In genomic region chr1:26581287-26581651, GRCh38 we compare ENCODE assay signal across 20 cellular contexts. TPM values are rescaled to one million over a fixed set of nuclear protein-coding genes. Genes with fewer than 3 reads are reported as not detected.
DNase-seq lines count a peak whose midpoint lies in the region; ATAC-seq and TF ChIP-seq lines count a peak whose summit lies in the region.
"Had no signal": no experiment of that assay in that cellular context is flagged by ENCODE, and none has a peak within 500 bp of the region (broad histone marks: within the 10 kb centered on the region; RNA-seq: fewer than 3 reads in every experiment).

No MANE protein-coding gene starts in this region.

- no peak for TF ChIP-seq POLR2A in suprapubic skin (IDR thresholded peaks at IDR 0.05)

- H3K4me3 Mint-ChIP-seq in activated naive CD8-positive, alpha-beta T cell treated with anti-CD3 and anti-CD28 coated beads, Interleukin-2, amount 10 ng/mL, durations not matched to agents 7 days and 5 days, result no peak overlapping the region
- H3K4me3 Mint-ChIP-seq in stimulated activated naive CD8-positive, alpha-beta T cell treated with anti-CD3 and anti-CD28 coated beads, Interleukin-15, Interleukin-2, amounts not matched to agents 100 ng/mL and 50 ng/mL, for 24 hours, result peak overlapping the region; percentile 76
- H3K4me3 Mint-ChIP-seq: CD4-positive, CD25-positive, alpha-beta regulatory T cell; type B pancreatic cell had no signal

- ATAC-seq in activated naive CD4-positive, alpha-beta T cell treated with anti-CD3 and anti-CD28 coated beads, Interleukin-2, amount 50 U/mL, for 72 hours, result peak in 1 of 2 donors; percentile 0
- ATAC-seq in activated naive CD8-positive, alpha-beta T cell treated with anti-CD3 and anti-CD28 coated beads, Interleukin-2, amount 10 ng/mL, durations not matched to agents 7 days and 5 days (ENCODE audit: low read depth), result peak; percentile 11
- no peak for ATAC-seq in GM21390 (IDR thresholded peaks at IDR 0.05; ENCODE audit: unreplicated experiment)
- ATAC-seq: mucosa of descending colon had no signal

- H3K36me3 Mint-ChIP-seq in activated naive CD4-positive, alpha-beta T cell treated with anti-CD3 and anti-CD28 coated beads, Interleukin-2, amount 50 U/mL, for 72 hours, result no peaks in the 10 kb centered on the region
- H3K36me3 Mint-ChIP-seq in activated naive CD8-positive, alpha-beta T cell treated with anti-CD3 and anti-CD28 coated beads, Interleukin-2, amount 10 ng/mL, durations not matched to agents 7 days and 5 days, result peaks cover 1% of the 10 kb centered on the region
- H3K36me3 Mint-ChIP-seq in stimulated activated naive CD8-positive, alpha-beta T cell treated with anti-CD3 and anti-CD28 coated beads, Interleukin-15, Interleukin-2, amounts not matched to agents 100 ng/mL and 50 ng/mL, for 24 hours (ENCODE audit: low read depth), result peaks cover 16% of the 10 kb centered on the region
- H3K36me3 Mint-ChIP-seq: type B pancreatic cell had no signal

- TF ChIP-seq CTCF in suprapubic skin (IDR thresholded peaks at IDR 0.05), result no peak

- no peaks in the 10 kb centered on the region for H3K27me3 Mint-ChIP-seq in activated naive CD8-positive, alpha-beta T cell treated with anti-CD3 and anti-CD28 coated beads, Interleukin-2, amount 10 ng/mL, durations not matched to agents 7 days and 5 days
- H3K27me3 Mint-ChIP-seq in stimulated activated naive CD8-positive, alpha-beta T cell treated with anti-CD3 and anti-CD28 coated beads, Interleukin-15, Interleukin-2, amounts not matched to agents 100 ng/mL and 50 ng/mL, for 24 hours, result no peaks in the 10 kb centered on the region
- H3K27me3 Mint-ChIP-seq: CD4-positive, CD25-positive, alpha-beta regulatory T cell had no signal

- peak overlapping the region; percentile 84 to 90 for H3K27ac Mint-ChIP-seq in activated naive CD4-positive, alpha-beta T cell treated with anti-CD3 and anti-CD28 coated beads, Interleukin-2, amount 50 U/mL, for 72 hours
- H3K27ac Mint-ChIP-seq in activated naive CD8-positive, alpha-beta T cell treated with anti-CD3 and anti-CD28 coated beads, Interleukin-2, amount 10 ng/mL, durations not matched to agents 7 days and 5 days, result no peak overlapping the region
- H3K27ac Mint-ChIP-seq in stimulated activated naive CD8-positive, alpha-beta T cell treated with anti-CD3 and anti-CD28 coated beads, Interleukin-15, Interleukin-2, amounts not matched to agents 100 ng/mL and 50 ng/mL, for 24 hours, result peak overlapping the region; percentile 99
- H3K27ac Mint-ChIP-seq: type B pancreatic cell had no signal

- H3K4me1 ChIP-seq in suprapubic skin, result no peaks in the 10 kb centered on the region
- H3K4me1 ChIP-seq: pancreas, right atrium auricular region, stomach had no signal

- no peak overlapping the region for H3K27ac ChIP-seq in suprapubic skin
- H3K27ac ChIP-seq: dorsolateral prefrontal cortex, lower lobe of right lung, pancreas, right atrium auricular region, stomach had no signal

- no peak overlapping the region for H3K4me3 ChIP-seq in suprapubic skin
- H3K4me3 ChIP-seq: dorsolateral prefrontal cortex, lower lobe of right lung, mucosa of descending colon, pancreas, right atrium auricular region, stomach had no signal

- no peaks in the 10 kb centered on the region for H3K36me3 ChIP-seq in suprapubic skin
- H3K36me3 ChIP-seq: lower lobe of right lung, pancreas, right atrium auricular region, stomach had no signal

- no peak for DNase-seq in activated naive CD4-positive, alpha-beta T cell treated with anti-CD3 and anti-CD28 coated beads, Interleukin-2, amount 50 U/mL, for 72 hours (ENCODE audit: low spot score in 2 of 2)
- no peak for DNase-seq in activated naive CD4-positive, alpha-beta T cell treated with Interleukin-2 at 50 U/mL for 16 hours
- peak; percentile 24 for DNase-seq in NOMO-1 treated with DMSO at 0.1 percent for 48 hours (lab: John Stamatoyannopoulos, UW; ENCODE audit: unreplicated experiment)
- DNase-seq in activated naive CD8-positive, alpha-beta T cell treated with anti-CD3 and anti-CD28 coated beads, Interleukin-2, amount 10 ng/mL, durations not matched to agents 7 days and 5 days, result no peak
- DNase-seq in suprapubic skin (ENCODE audit: low spot score in 2 of 2), result no peak
- DNase-seq in ureter (ENCODE audit: low spot score), result no peak
- DNase-seq: activated CD8-positive, alpha-beta memory T cell treated with anti-CD3 and anti-CD28 coated beads, Interleukin-2, amount 50 U/mL, for 4 hours; CD4-positive, CD25-positive, alpha-beta regulatory T cell; dorsolateral prefrontal cortex; lower lobe of right lung; mucosa of descending colon; NCI-H2029 treated with DMSO at 0.1 percent for 48 hours; NCI-H2227 treated with DMSO at 0.1 percent for 48 hours; NCI-H69; pancreas; stomach had no signal

- H3K9me3 Mint-ChIP-seq in activated naive CD4-positive, alpha-beta T cell treated with anti-CD3 and anti-CD28 coated beads, Interleukin-2, amount 50 U/mL, for 72 hours, result no peaks in the 10 kb centered on the region
- H3K9me3 Mint-ChIP-seq in activated naive CD8-positive, alpha-beta T cell treated with anti-CD3 and anti-CD28 coated beads, Interleukin-2, amount 10 ng/mL, durations not matched to agents 7 days and 5 days, result no peaks in the 10 kb centered on the region
- no peaks in the 10 kb centered on the region for H3K9me3 Mint-ChIP-seq in stimulated activated naive CD8-positive, alpha-beta T cell treated with anti-CD3 and anti-CD28 coated beads, Interleukin-15, Interleukin-2, amounts not matched to agents 100 ng/mL and 50 ng/mL, for 24 hours
- H3K9me3 Mint-ChIP-seq: CD4-positive, CD25-positive, alpha-beta regulatory T cell; type B pancreatic cell had no signal

- no peaks in the 10 kb centered on the region for H3K27me3 ChIP-seq in suprapubic skin
- H3K27me3 ChIP-seq: dorsolateral prefrontal cortex, pancreas, right atrium auricular region, stomach had no signal

- peaks cover 21% of the 10 kb centered on the region for H3K4me1 Mint-ChIP-seq in activated naive CD8-positive, alpha-beta T cell treated with anti-CD3 and anti-CD28 coated beads, Interleukin-2, amount 10 ng/mL, durations not matched to agents 7 days and 5 days
- peaks cover 84% of the 10 kb centered on the region for H3K4me1 Mint-ChIP-seq in stimulated activated naive CD8-positive, alpha-beta T cell treated with anti-CD3 and anti-CD28 coated beads, Interleukin-15, Interleukin-2, amounts not matched to agents 100 ng/mL and 50 ng/mL, for 24 hours (ENCODE audit: low read depth)

- H3K9me3 ChIP-seq in suprapubic skin, result no peaks in the 10 kb centered on the region
- H3K9me3 ChIP-seq: lower lobe of right lung, mucosa of descending colon, pancreas, right atrium auricular region, stomach had no signal

- POLR2A ChIA-PET in activated naive CD8-positive, alpha-beta T cell treated with anti-CD3 and anti-CD28 coated beads, Interleukin-2, amount 10 ng/mL, durations not matched to agents 7 days and 5 days (lab: Charles Lee), result no interaction called here

- TF ChIP-seq EP300 in suprapubic skin (IDR thresholded peaks at IDR 0.05), result no peak

- 79% methylated on average over 7 of the region's 7 CpGs for WGBS in suprapubic skin

RNA-seq across cellular contexts. Expression of gene RPS6KA1, which starts 51.7 kb away (rescaled TPM):
- total RNA-seq in activated naive CD4-positive, alpha-beta T cell treated with anti-CD3 and anti-CD28 coated beads, Interleukin-2, amount 50 U/mL, for 72 hours, result 100 to 1,000 TPM; 154 to 197 TPM
- 100 to 1,000 TPM; 138 to 153 TPM for total RNA-seq in activated naive CD8-positive, alpha-beta T cell treated with anti-CD3 and anti-CD28 coated beads, Interleukin-2, amount 10 ng/mL, durations not matched to agents 7 days and 5 days
- total RNA-seq in suprapubic skin, result 10 to 100 TPM; 37.8 to 50.9 (median 43.7) TPM
- 23.2 TPM for total RNA-seq in ureter
